1 cellular context compared by ENCODE assay signal in the genomic region with DNA sequence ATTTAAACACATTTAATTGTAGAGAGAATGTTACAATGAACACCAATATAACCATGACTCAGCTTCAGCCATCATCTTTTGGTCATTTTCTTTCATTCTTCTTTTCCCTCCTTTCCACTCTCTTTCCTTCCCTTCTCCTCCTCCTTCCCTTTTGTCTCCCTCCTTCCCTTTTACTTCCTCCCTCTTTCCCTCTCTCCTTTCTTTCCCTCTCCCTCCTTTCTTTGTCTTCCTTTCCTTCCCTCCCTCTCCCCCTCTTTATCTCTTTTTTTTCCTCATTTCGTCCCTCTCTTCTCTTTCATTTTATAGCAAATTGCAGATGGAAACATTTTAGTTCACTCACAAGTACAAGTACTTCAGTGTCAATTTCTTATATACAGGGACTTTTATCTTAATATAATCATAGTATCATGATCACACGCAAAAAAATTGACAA.
TF ChIP-seq lines count a peak whose summit lies in the region.

No MANE protein-coding gene starts in this region.

TF ChIP-seq in K562, 482 proteins besides CTCF, POLR2A, EP300 and RAD21 (continues in another document):
- no peak for TF ChIP-seq ZNF212 (CRISPR knock-in tag; IDR thresholded peaks at IDR 0.05)
- peak; percentile 63 for TF ChIP-seq TAF9B (IDR thresholded peaks at IDR 0.05; ENCODE audit: partially characterized antibody)
- peak; percentile 86 for TF ChIP-seq MAFG (tag; conservative IDR thresholded peaks at IDR 0.05)
- no peak for TF ChIP-seq ZNF707 (CRISPR knock-in tag; conservative IDR thresholded peaks at IDR 0.05)
- TF ChIP-seq, protein P1, sequence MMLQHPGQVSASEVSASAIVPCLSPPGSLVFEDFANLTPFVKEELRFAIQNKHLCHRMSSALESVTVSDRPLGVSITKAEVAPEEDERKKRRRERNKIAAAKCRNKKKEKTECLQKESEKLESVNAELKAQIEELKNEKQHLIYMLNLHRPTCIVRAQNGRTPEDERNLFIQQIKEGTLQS (IDR thresholded peaks at IDR 0.05): peak; percentile 53
- TF ChIP-seq, protein P1 (CRISPR knock-in tag; conservative IDR thresholded peaks at IDR 0.05): no peak
- TF ChIP-seq ZNF717 (CRISPR knock-in tag; IDR thresholded peaks at IDR 0.05): no peak
- no peak for TF ChIP-seq ZNF282 (CRISPR knock-in tag; IDR thresholded peaks at IDR 0.05)
- TF ChIP-seq STAT5B (CRISPR knock-in tag; IDR thresholded peaks at IDR 0.05): no peak
- no peak for TF ChIP-seq SETDB1 (IDR thresholded peaks at IDR 0.05; ENCODE audit: low read length)
- no peak for TF ChIP-seq CEBPG (CRISPR knock-in tag; IDR thresholded peaks at IDR 0.05)
- TF ChIP-seq CEBPG (tag; conservative IDR thresholded peaks at IDR 0.05 in 1 of 2, IDR thresholded peaks at IDR 0.05 in 1 of 2): no peak
- TF ChIP-seq ZNF3 (CRISPR knock-in tag; IDR thresholded peaks at IDR 0.05): no peak
- TF ChIP-seq EHMT2 (IDR thresholded peaks at IDR 0.05): peak; percentile 88
- TF ChIP-seq NCOA4 (IDR thresholded peaks at IDR 0.05; ENCODE audit: partially characterized antibody): peak; percentile 83
- no peak for TF ChIP-seq RB1 (IDR thresholded peaks at IDR 0.05; ENCODE audit: low read depth)
- TF ChIP-seq DNMT1 (IDR thresholded peaks at IDR 0.05): peak; percentile 98; the same call in 1 of the 2 replicates
- no peak for TF ChIP-seq JUN (IDR thresholded peaks at IDR 0.05; ENCODE audit: borderline replicate concordance, low read depth, low read length)
- no peak for TF ChIP-seq JUN (CRISPR knock-in tag; IDR thresholded peaks at IDR 0.05; ENCODE audit: borderline replicate concordance)
- TF ChIP-seq TOE1 (IDR thresholded peaks at IDR 0.05; ENCODE audit: borderline replicate concordance): peak; percentile 78
- no peak for TF ChIP-seq TOE1 (CRISPR knock-in tag; IDR thresholded peaks at IDR 0.05; ENCODE audit: borderline replicate concordance, low read depth)
- peak; percentile 29; the same call in 1 of the 2 replicates for TF ChIP-seq MYBL2 (IDR thresholded peaks at IDR 0.05; ENCODE audit: low read depth)
- TF ChIP-seq MYBL2 (CRISPR knock-in tag; IDR thresholded peaks at IDR 0.05; ENCODE audit: borderline replicate concordance): no peak
- no peak for TF ChIP-seq DIDO1 (tag; IDR thresholded peaks at IDR 0.05; ENCODE audit: low read depth)
- TF ChIP-seq, protein P2, sequence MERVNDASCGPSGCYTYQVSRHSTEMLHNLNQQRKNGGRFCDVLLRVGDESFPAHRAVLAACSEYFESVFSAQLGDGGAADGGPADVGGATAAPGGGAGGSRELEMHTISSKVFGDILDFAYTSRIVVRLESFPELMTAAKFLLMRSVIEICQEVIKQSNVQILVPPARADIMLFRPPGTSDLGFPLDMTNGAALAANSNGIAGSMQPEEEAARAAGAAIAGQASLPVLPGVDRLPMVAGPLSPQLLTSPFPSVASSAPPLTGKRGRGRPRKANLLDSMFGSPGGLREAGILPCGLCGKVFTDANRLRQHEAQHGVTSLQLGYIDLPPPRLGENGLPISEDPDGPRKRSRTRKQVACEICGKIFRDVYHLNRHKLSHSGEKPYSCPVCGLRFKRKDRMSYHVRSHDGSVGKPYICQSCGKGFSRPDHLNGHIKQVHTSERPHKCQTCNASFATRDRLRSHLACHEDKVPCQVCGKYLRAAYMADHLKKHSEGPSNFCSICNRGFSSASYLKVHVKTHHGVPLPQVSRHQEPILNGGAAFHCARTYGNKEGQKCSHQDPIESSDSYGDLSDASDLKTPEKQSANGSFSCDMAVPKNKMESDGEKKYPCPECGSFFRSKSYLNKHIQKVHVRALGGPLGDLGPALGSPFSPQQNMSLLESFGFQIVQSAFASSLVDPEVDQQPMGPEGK (CRISPR knock-in tag; IDR thresholded peaks at IDR 0.05; ENCODE audit: borderline replicate concordance): no peak
- TF ChIP-seq, protein P3, sequence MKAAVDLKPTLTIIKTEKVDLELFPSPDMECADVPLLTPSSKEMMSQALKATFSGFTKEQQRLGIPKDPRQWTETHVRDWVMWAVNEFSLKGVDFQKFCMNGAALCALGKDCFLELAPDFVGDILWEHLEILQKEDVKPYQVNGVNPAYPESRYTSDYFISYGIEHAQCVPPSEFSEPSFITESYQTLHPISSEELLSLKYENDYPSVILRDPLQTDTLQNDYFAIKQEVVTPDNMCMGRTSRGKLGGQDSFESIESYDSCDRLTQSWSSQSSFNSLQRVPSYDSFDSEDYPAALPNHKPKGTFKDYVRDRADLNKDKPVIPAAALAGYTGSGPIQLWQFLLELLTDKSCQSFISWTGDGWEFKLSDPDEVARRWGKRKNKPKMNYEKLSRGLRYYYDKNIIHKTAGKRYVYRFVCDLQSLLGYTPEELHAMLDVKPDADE (conservative IDR thresholded peaks at IDR 0.05; ENCODE audit: control insufficient read depth, low read depth, low read length): no peak
- TF ChIP-seq RBM25 (IDR thresholded peaks at IDR 0.05; ENCODE audit: low read depth, low read length, severe bottlenecking): no peak
- no peak for TF ChIP-seq FOXJ2 (tag; IDR thresholded peaks at IDR 0.05)
- no peak for TF ChIP-seq ZFP1 (CRISPR knock-in tag; IDR thresholded peaks at IDR 0.05)
- TF ChIP-seq NR3C1 (CRISPR knock-in tag; IDR thresholded peaks at IDR 0.05): no peak
- TF ChIP-seq ETV1 (tag; conservative IDR thresholded peaks at IDR 0.05; ENCODE audit: low read depth): peak; percentile 8; the same call in 1 of the 2 replicates
- TF ChIP-seq ZFX (CRISPR knock-in tag; IDR thresholded peaks at IDR 0.05): no peak
- peak; percentile 92 for TF ChIP-seq C11orf30 (IDR thresholded peaks at IDR 0.05; ENCODE audit: low read depth)
- peak; percentile 99 for TF ChIP-seq LARP7 (IDR thresholded peaks at IDR 0.05)
- no peak for TF ChIP-seq ESRRB (CRISPR knock-in tag; IDR thresholded peaks at IDR 0.05; ENCODE audit: borderline replicate concordance)
- peak; percentile 98 for TF ChIP-seq ELF4 (CRISPR knock-in tag; IDR thresholded peaks at IDR 0.05)
- TF ChIP-seq ZNF232 (CRISPR knock-in tag; IDR thresholded peaks at IDR 0.05): no peak
- TF ChIP-seq PML (IDR thresholded peaks at IDR 0.05; ENCODE audit: low read length): no peak
- no peak for TF ChIP-seq NR2C2 (CRISPR knock-in tag; IDR thresholded peaks at IDR 0.05)
- TF ChIP-seq NR2C2 (tag; IDR thresholded peaks at IDR 0.05): no peak
- TF ChIP-seq ZZZ3 (IDR thresholded peaks at IDR 0.05): peak; percentile 84; the same call in 1 of the 2 replicates
- TF ChIP-seq POLR2H (tag; IDR thresholded peaks at IDR 0.05; ENCODE audit: low read depth): no peak
- no peak for TF ChIP-seq TSC22D4 (tag; IDR thresholded peaks at IDR 0.05)
- TF ChIP-seq HMG20A (CRISPR knock-in tag; conservative IDR thresholded peaks at IDR 0.05): no peak
- TF ChIP-seq, protein P4, sequence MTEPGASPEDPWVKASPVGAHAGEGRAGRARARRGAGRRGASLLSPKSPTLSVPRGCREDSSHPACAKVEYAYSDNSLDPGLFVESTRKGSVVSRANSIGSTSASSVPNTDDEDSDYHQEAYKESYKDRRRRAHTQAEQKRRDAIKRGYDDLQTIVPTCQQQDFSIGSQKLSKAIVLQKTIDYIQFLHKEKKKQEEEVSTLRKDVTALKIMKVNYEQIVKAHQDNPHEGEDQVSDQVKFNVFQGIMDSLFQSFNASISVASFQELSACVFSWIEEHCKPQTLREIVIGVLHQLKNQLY (CRISPR knock-in tag; conservative IDR thresholded peaks at IDR 0.05): no peak
- TF ChIP-seq THRAP3 (IDR thresholded peaks at IDR 0.05; ENCODE audit: borderline replicate concordance): peak; percentile 99
- TF ChIP-seq, protein P5, sequence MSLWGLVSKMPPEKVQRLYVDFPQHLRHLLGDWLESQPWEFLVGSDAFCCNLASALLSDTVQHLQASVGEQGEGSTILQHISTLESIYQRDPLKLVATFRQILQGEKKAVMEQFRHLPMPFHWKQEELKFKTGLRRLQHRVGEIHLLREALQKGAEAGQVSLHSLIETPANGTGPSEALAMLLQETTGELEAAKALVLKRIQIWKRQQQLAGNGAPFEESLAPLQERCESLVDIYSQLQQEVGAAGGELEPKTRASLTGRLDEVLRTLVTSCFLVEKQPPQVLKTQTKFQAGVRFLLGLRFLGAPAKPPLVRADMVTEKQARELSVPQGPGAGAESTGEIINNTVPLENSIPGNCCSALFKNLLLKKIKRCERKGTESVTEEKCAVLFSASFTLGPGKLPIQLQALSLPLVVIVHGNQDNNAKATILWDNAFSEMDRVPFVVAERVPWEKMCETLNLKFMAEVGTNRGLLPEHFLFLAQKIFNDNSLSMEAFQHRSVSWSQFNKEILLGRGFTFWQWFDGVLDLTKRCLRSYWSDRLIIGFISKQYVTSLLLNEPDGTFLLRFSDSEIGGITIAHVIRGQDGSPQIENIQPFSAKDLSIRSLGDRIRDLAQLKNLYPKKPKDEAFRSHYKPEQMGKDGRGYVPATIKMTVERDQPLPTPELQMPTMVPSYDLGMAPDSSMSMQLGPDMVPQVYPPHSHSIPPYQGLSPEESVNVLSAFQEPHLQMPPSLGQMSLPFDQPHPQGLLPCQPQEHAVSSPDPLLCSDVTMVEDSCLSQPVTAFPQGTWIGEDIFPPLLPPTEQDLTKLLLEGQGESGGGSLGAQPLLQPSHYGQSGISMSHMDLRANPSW (CRISPR knock-in tag; IDR thresholded peaks at IDR 0.05): no peak
- peak; percentile 90 for TF ChIP-seq DPF2 (IDR thresholded peaks at IDR 0.05)
- TF ChIP-seq ZNF184 (CRISPR knock-in tag; IDR thresholded peaks at IDR 0.05): no peak
- TF ChIP-seq ARID1B (IDR thresholded peaks at IDR 0.05): peak; percentile 75
- TF ChIP-seq, protein P6, sequence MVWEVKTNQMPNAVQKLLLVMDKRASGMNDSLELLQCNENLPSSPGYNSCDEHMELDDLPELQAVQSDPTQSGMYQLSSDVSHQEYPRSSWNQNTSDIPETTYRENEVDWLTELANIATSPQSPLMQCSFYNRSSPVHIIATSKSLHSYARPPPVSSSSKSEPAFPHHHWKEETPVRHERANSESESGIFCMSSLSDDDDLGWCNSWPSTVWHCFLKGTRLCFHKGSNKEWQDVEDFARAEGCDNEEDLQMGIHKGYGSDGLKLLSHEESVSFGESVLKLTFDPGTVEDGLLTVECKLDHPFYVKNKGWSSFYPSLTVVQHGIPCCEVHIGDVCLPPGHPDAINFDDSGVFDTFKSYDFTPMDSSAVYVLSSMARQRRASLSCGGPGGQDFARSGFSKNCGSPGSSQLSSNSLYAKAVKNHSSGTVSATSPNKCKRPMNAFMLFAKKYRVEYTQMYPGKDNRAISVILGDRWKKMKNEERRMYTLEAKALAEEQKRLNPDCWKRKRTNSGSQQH (CRISPR knock-in tag; IDR thresholded peaks at IDR 0.05): peak; percentile 97
- TF ChIP-seq, protein P7, sequence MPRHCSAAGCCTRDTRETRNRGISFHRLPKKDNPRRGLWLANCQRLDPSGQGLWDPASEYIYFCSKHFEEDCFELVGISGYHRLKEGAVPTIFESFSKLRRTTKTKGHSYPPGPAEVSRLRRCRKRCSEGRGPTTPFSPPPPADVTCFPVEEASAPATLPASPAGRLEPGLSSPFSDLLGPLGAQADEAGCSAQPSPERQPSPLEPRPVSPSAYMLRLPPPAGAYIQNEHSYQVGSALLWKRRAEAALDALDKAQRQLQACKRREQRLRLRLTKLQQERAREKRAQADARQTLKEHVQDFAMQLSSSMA (CRISPR knock-in tag; IDR thresholded peaks at IDR 0.05): no peak
- no peak for TF ChIP-seq ELF2 (CRISPR knock-in tag; IDR thresholded peaks at IDR 0.05)
- TF ChIP-seq, protein P8, sequence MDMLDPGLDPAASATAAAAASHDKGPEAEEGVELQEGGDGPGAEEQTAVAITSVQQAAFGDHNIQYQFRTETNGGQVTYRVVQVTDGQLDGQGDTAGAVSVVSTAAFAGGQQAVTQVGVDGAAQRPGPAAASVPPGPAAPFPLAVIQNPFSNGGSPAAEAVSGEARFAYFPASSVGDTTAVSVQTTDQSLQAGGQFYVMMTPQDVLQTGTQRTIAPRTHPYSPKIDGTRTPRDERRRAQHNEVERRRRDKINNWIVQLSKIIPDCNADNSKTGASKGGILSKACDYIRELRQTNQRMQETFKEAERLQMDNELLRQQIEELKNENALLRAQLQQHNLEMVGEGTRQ (CRISPR knock-in tag; IDR thresholded peaks at IDR 0.05): no peak
- peak; percentile 99 for TF ChIP-seq PCBP2 (IDR thresholded peaks at IDR 0.05; ENCODE audit: low read depth, low read length, poor library complexity, severe bottlenecking)
- peak; percentile 71 to 87 for TF ChIP-seq CSDE1 (IDR thresholded peaks at IDR 0.05)
- TF ChIP-seq NFE2L1 (tag; IDR thresholded peaks at IDR 0.05; ENCODE audit: borderline replicate concordance, low read depth): peak; percentile 5; the same call in 1 of the 2 replicates
- TF ChIP-seq, protein P9, sequence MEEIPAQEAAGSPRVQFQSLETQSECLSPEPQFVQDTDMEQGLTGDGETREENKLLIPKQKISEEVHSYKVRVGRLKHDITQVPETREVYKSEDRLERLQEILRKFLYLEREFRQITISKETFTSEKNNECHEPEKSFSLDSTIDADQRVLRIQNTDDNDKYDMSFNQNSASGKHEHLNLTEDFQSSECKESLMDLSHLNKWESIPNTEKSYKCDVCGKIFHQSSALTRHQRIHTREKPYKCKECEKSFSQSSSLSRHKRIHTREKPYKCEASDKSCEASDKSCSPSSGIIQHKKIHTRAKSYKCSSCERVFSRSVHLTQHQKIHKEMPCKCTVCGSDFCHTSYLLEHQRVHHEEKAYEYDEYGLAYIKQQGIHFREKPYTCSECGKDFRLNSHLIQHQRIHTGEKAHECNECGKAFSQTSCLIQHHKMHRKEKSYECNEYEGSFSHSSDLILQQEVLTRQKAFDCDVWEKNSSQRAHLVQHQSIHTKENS (CRISPR knock-in tag; IDR thresholded peaks at IDR 0.05): no peak
- no peak for TF ChIP-seq HMG20B (CRISPR knock-in tag; IDR thresholded peaks at IDR 0.05)
- no peak for TF ChIP-seq HSF4 (CRISPR knock-in tag; IDR thresholded peaks at IDR 0.05; ENCODE audit: borderline replicate concordance)
- peak; percentile 93 for TF ChIP-seq ARID2 (IDR thresholded peaks at IDR 0.05)
- TF ChIP-seq BRD4 (IDR thresholded peaks at IDR 0.05): 0 out of 2 replicates have a peak, but pooled peaks have one; percentile 30
- TF ChIP-seq FOSL1 (tag; conservative IDR thresholded peaks at IDR 0.05): no peak
